ENCODE assay signal across 13 cellular contexts in genomic region chr9:77980622-77981021, GRCh38. TPM values are rescaled to one million over a fixed set of nuclear protein-coding genes. Genes with fewer than 3 reads are reported as not detected.
DNase-seq lines count a peak whose midpoint lies in the region; ATAC-seq, FAIRE-seq and TF ChIP-seq lines count a peak whose summit lies in the region.
"Had no signal": no experiment of that assay in that cellular context is flagged by ENCODE, and none has a peak within 500 bp of the region (broad histone marks: within the 10 kb centered on the region; RNA-seq: fewer than 3 reads in every experiment).

No MANE protein-coding gene starts in this region.

- H3K27me3 ChIP-seq in bronchial epithelial cell (ENCODE audit: control insufficient read depth, insufficient read depth, low read length) = no peaks in the 10 kb centered on the region
- H3K27me3 ChIP-seq: right atrium auricular region, tibial nerve had no signal

- H3K36me3 ChIP-seq in bronchial epithelial cell (ENCODE audit: control insufficient read depth, insufficient read depth, low read length) = no peaks in the 10 kb centered on the region
- H3K36me3 ChIP-seq: right atrium auricular region, tibial nerve had no signal

- ATAC-seq in stimulated activated naive CD8-positive, alpha-beta T cell treated with anti-CD3 and anti-CD28 coated beads, Interleukin-15, amount 100 ng/mL, for 72 hours = no peak
- ATAC-seq in stimulated activated naive CD8-positive, alpha-beta T cell treated with anti-CD3 and anti-CD28 coated beads, Interleukin-15, Interleukin-2, amounts not matched to agents 100 U/mL and 50 U/mL, for 24 hours = no peak
- peak; percentile 21 for ATAC-seq in left colon
- no peak for ATAC-seq in GM19023 (IDR thresholded peaks at IDR 0.05; ENCODE audit: unreplicated experiment)

- no peak overlapping the region for H3K27ac Mint-ChIP-seq in stimulated activated naive CD8-positive, alpha-beta T cell treated with anti-CD3 and anti-CD28 coated beads, Interleukin-15, amount 100 ng/mL, for 72 hours

- no peaks in the 10 kb centered on the region for H3K27me3 Mint-ChIP-seq in stimulated activated naive CD8-positive, alpha-beta T cell treated with anti-CD3 and anti-CD28 coated beads, Interleukin-15, amount 100 ng/mL, for 72 hours

- H3K9me3 Mint-ChIP-seq in stimulated activated naive CD8-positive, alpha-beta T cell treated with anti-CD3 and anti-CD28 coated beads, Interleukin-15, amount 100 ng/mL, for 72 hours = no peaks in the 10 kb centered on the region
- H3K9me3 Mint-ChIP-seq: mesothelial cell of epicardium had no signal

- no peak overlapping the region for H3K4me3 ChIP-seq in bronchial epithelial cell (ENCODE audit: low read depth, low read length)
- H3K4me3 ChIP-seq: right atrium auricular region, tibial nerve had no signal

- no peak for TF ChIP-seq CTCF in bronchial epithelial cell (IDR thresholded peaks at IDR 0.05; ENCODE audit: insufficient read depth, low read length, severe bottlenecking)

- no peak for FAIRE-seq in bronchial epithelial cell (lab: Jason Lieb, UNC)

- intact Hi-C loops in left colon (cut with DNase I, micrococcal nuclease) = no loop called here

- H3K4me3 Mint-ChIP-seq in stimulated activated naive CD8-positive, alpha-beta T cell treated with anti-CD3 and anti-CD28 coated beads, Interleukin-15, amount 100 ng/mL, for 72 hours = peak overlapping the region; percentile 5 to 26
- H3K4me3 Mint-ChIP-seq: mesothelial cell of epicardium had no signal

- H3K4me1 Mint-ChIP-seq in stimulated activated naive CD8-positive, alpha-beta T cell treated with anti-CD3 and anti-CD28 coated beads, Interleukin-15, amount 100 ng/mL, for 72 hours = peaks cover 78% of the 10 kb centered on the region

- DNase-seq in stimulated activated naive CD8-positive, alpha-beta T cell treated with anti-CD3 and anti-CD28 coated beads, Interleukin-15, amount 100 ng/mL, for 72 hours = no peak
- DNase-seq in stimulated activated naive CD8-positive, alpha-beta T cell treated with anti-CD3 and anti-CD28 coated beads, Interleukin-15, Interleukin-2, amounts not matched to agents 100 U/mL and 50 U/mL, for 24 hours = no peak
- peak; percentile 82 for DNase-seq in bronchial epithelial cell (ENCODE audit: low read depth)
- DNase-seq in left colon = no peak
- DNase-seq in cerebellum (ENCODE audit: low spot score) = no peak
- DNase-seq in NCI-H446 (lab: John Stamatoyannopoulos, UW) = no peak
- DNase-seq in activated CD8-positive, alpha-beta memory T cell treated with anti-CD3 and anti-CD28 coated beads for 24 hours = no peak
- DNase-seq: activated CD4-positive, alpha-beta T cell treated with anti-CD3 and anti-CD28 coated beads, Interleukin-2, amount 50 U/mL, for 1 hour; activated effector memory CD4-positive, alpha-beta T cell treated with anti-CD3 and anti-CD28 coated beads, Interleukin-2, amount 50 U/mL, for 16 hours had no signal

RNA-seq across cellular contexts. Expression of gene GNAQ, which starts 51.0 kb away (rescaled TPM):
- 20.2 and 21.3 TPM in 2 replicates for total RNA-seq in bronchial epithelial cell
- total RNA-seq in left colon = 10 to 100 TPM; 84.1 to 86.5 TPM
- total RNA-seq in cerebellum = 186 TPM
